ENCODE assay signal across 23 cellular contexts in genomic region chr4:11312389-11312788, GRCh38.
DNase-seq lines count a peak whose midpoint lies in the region; ATAC-seq, FAIRE-seq and TF ChIP-seq lines count a peak whose summit lies in the region.
"Had no signal": no experiment of that assay in that cellular context is flagged by ENCODE, and none has a peak within 500 bp of the region (broad histone marks: within the 10 kb centered on the region; RNA-seq: fewer than 3 reads in every experiment).

No MANE protein-coding gene starts in this region.

- peaks cover 2% of the 10 kb centered on the region for H3K36me3 Mint-ChIP-seq in astrocyte (ENCODE audit: low read depth, unreplicated experiment)
- no peaks in the 10 kb centered on the region for H3K36me3 Mint-ChIP-seq in activated CD4-positive, alpha-beta memory T cell treated with anti-CD3 and anti-CD28 coated beads, Interleukin-2, amount 10 ng/mL, durations not matched to agents 7 days and 5 days (ENCODE audit: low read depth)
- H3K36me3 Mint-ChIP-seq: CD14-positive monocyte; stimulated activated effector memory CD8-positive, alpha-beta T cell treated with anti-CD3 and anti-CD28 coated beads, Interleukin-12 subunit alpha, Interleukin-12 subunit beta, amount 100 ng/mL, for 72 hours had no signal

- H2AFZ ChIP-seq in astrocyte (ENCODE audit: low read depth, low read length), result no peak overlapping the region

- H3K9me3 ChIP-seq in astrocyte (ENCODE audit: insufficient read depth, low read depth, low read length), result no peaks in the 10 kb centered on the region
- no peaks in the 10 kb centered on the region for H3K9me3 ChIP-seq in small intestine (ENCODE audit: control insufficient read depth, low read depth)

- H3K4me1 ChIP-seq in astrocyte (ENCODE audit: insufficient read depth, low read length) (peaks cover 6% of the 10 kb centered on the region), small intestine (ENCODE audit: control insufficient read depth in 2 of 2, insufficient read depth in 1 of 2, low read depth in 1 of 2, low read length in 1 of 2) (no peaks in the 10 kb centered on the region)

- DNase-seq in HT1080 (ENCODE audit: low read depth), result peak; percentile 80
- peak; percentile 94 for DNase-seq in astrocyte (ENCODE audit: low read depth)
- DNase-seq in fibroblast of pulmonary artery (ENCODE audit: low read depth), result peak; percentile 66
- DNase-seq in myocyte (ENCODE audit: low read depth), result peak; percentile 10
- no peak for DNase-seq in NCI-H2227 (lab: John Stamatoyannopoulos, UW; ENCODE audit: unreplicated experiment)
- no peak for DNase-seq in small intestine
- no peak for DNase-seq in activated CD4-positive, alpha-beta memory T cell treated with anti-CD3 and anti-CD28 coated beads, Interleukin-2, amount 10 ng/mL, durations not matched to agents 7 days and 5 days
- DNase-seq: ACHN; activated CD4-positive, alpha-beta T cell treated with anti-CD3 and anti-CD28 coated beads, Interleukin-2, amount 50 U/mL, for 48 hours; dorsolateral prefrontal cortex; midbrain; NCI-H1105 treated with DMSO at 0.1 percent for 48 hours; NCI-H2029 treated with DMSO at 0.1 percent for 48 hours; NCI-H446; posterior cingulate gyrus; T-helper 17 cell; WERI-Rb-1 had no signal

- CTCF ChIA-PET in activated CD4-positive, alpha-beta memory T cell treated with anti-CD3 and anti-CD28 coated beads, Interleukin-2, amount 10 ng/mL, durations not matched to agents 7 days and 5 days (lab: Charles Lee), result no interaction called here

- POLR2A ChIA-PET in activated CD4-positive, alpha-beta memory T cell treated with anti-CD3 and anti-CD28 coated beads, Interleukin-2, amount 10 ng/mL, durations not matched to agents 7 days and 5 days (lab: Charles Lee), result no interaction called here

- peaks cover 19% of the 10 kb centered on the region for H3K4me1 Mint-ChIP-seq in astrocyte (ENCODE audit: low read depth, unreplicated experiment)
- H3K4me1 Mint-ChIP-seq in activated CD4-positive, alpha-beta memory T cell treated with anti-CD3 and anti-CD28 coated beads, Interleukin-2, amount 10 ng/mL, durations not matched to agents 7 days and 5 days, result no peaks in the 10 kb centered on the region
- H3K4me1 Mint-ChIP-seq: CD14-positive monocyte; central memory CD8-positive, alpha-beta T cell; stimulated activated effector memory CD8-positive, alpha-beta T cell treated with anti-CD3 and anti-CD28 coated beads, Interleukin-12 subunit alpha, Interleukin-12 subunit beta, amount 100 ng/mL, for 72 hours; T-helper 17 cell had no signal

- peak overlapping the region; percentile 8 for H3K4me2 ChIP-seq in astrocyte (ENCODE audit: low read length)

- H3K36me3 ChIP-seq in astrocyte (ENCODE audit: insufficient read depth, low read length), result no peaks in the 10 kb centered on the region
- no peaks in the 10 kb centered on the region for H3K36me3 ChIP-seq in small intestine (ENCODE audit: control insufficient read depth in 2 of 2, insufficient read depth in 2 of 2, low read length in 2 of 2)
- H3K36me3 ChIP-seq: WERI-Rb-1 had no signal

- H3K79me2 ChIP-seq in astrocyte (ENCODE audit: insufficient read depth, low read length), result no peaks in the 10 kb centered on the region

- no peak overlapping the region for H3K4me3 Mint-ChIP-seq in astrocyte (ENCODE audit: unreplicated experiment)
- H3K4me3 Mint-ChIP-seq in activated CD4-positive, alpha-beta memory T cell treated with anti-CD3 and anti-CD28 coated beads, Interleukin-2, amount 10 ng/mL, durations not matched to agents 7 days and 5 days, result no peak overlapping the region
- H3K4me3 Mint-ChIP-seq: CD14-positive monocyte; central memory CD8-positive, alpha-beta T cell; stimulated activated effector memory CD8-positive, alpha-beta T cell treated with anti-CD3 and anti-CD28 coated beads, Interleukin-12 subunit alpha, Interleukin-12 subunit beta, amount 100 ng/mL, for 72 hours; T-helper 17 cell had no signal

- H3K27ac ChIP-seq in astrocyte (ENCODE audit: low read depth, low read length) (peak overlapping the region; percentile 78), small intestine (ENCODE audit: low read depth in 1 of 2, low read length in 1 of 2) (no peak overlapping the region)
- H3K27ac ChIP-seq: dorsolateral prefrontal cortex, WERI-Rb-1 had no signal

- no peak for TF ChIP-seq CTCF in astrocyte (IDR thresholded peaks at IDR 0.05; ENCODE audit: insufficient read depth, low read depth, low read length)
- TF ChIP-seq CTCF in fibroblast of pulmonary artery (IDR thresholded peaks at IDR 0.05; ENCODE audit: low read length, missing control alignments), result no peak

- no peaks in the 10 kb centered on the region for H3K27me3 Mint-ChIP-seq in astrocyte (ENCODE audit: low read depth, unreplicated experiment)
- no peaks in the 10 kb centered on the region for H3K27me3 Mint-ChIP-seq in activated CD4-positive, alpha-beta memory T cell treated with anti-CD3 and anti-CD28 coated beads, Interleukin-2, amount 10 ng/mL, durations not matched to agents 7 days and 5 days
- H3K27me3 Mint-ChIP-seq: central memory CD8-positive, alpha-beta T cell; T-helper 17 cell had no signal

- H3K27ac Mint-ChIP-seq in astrocyte (ENCODE audit: unreplicated experiment), result no peak overlapping the region
- H3K27ac Mint-ChIP-seq in activated CD4-positive, alpha-beta memory T cell treated with anti-CD3 and anti-CD28 coated beads, Interleukin-2, amount 10 ng/mL, durations not matched to agents 7 days and 5 days, result no peak overlapping the region
- H3K27ac Mint-ChIP-seq: CD14-positive monocyte; stimulated activated effector memory CD8-positive, alpha-beta T cell treated with anti-CD3 and anti-CD28 coated beads, Interleukin-12 subunit alpha, Interleukin-12 subunit beta, amount 100 ng/mL, for 72 hours; T-helper 17 cell had no signal

- H3K4me3 ChIP-seq in astrocyte (ENCODE audit: insufficient read depth, low read depth, low read length), result no peak overlapping the region
- no peak overlapping the region for H3K4me3 ChIP-seq in fibroblast of pulmonary artery (replicated peaks; ENCODE audit: low read depth, low read length)
- no peak overlapping the region for H3K4me3 ChIP-seq in small intestine (ENCODE audit: low read depth in 1 of 2, low read length in 2 of 2)
- H3K4me3 ChIP-seq: dorsolateral prefrontal cortex had no signal

- no peak overlapping the region for H3K9ac ChIP-seq in astrocyte (ENCODE audit: low read length)

- no peak for ATAC-seq in GM18873 (IDR thresholded peaks at IDR 0.05; ENCODE audit: low FRiP score, unreplicated experiment)
- ATAC-seq: left lobe of liver; stimulated activated effector memory CD8-positive, alpha-beta T cell treated with anti-CD3 and anti-CD28 coated beads, Interleukin-12 subunit alpha, Interleukin-12 subunit beta, amount 100 ng/mL, for 72 hours; T-helper 17 cell had no signal

- H3K9me3 Mint-ChIP-seq in astrocyte (ENCODE audit: unreplicated experiment), result peaks cover 6% of the 10 kb centered on the region
- peaks cover 4% of the 10 kb centered on the region for H3K9me3 Mint-ChIP-seq in activated CD4-positive, alpha-beta memory T cell treated with anti-CD3 and anti-CD28 coated beads, Interleukin-2, amount 10 ng/mL, durations not matched to agents 7 days and 5 days

- peak; percentile 52 for FAIRE-seq in astrocyte (lab: Jason Lieb, UNC)
- FAIRE-seq in small intestine (lab: Jason Lieb, UNC), result no peak
- FAIRE-seq: H1 had no signal

- no peaks in the 10 kb centered on the region for H3K27me3 ChIP-seq in astrocyte (ENCODE audit: insufficient read depth, low read length)
- no peaks in the 10 kb centered on the region for H3K27me3 ChIP-seq in small intestine (ENCODE audit: control insufficient read depth in 2 of 2, insufficient read depth in 2 of 2, low read length in 2 of 2)

- H4K20me1 ChIP-seq in astrocyte (ENCODE audit: insufficient read depth, low read length), result no peaks in the 10 kb centered on the region

Comparison
In these comparisons a context has a peak if more than half of its experiments do, and no peak if none do; other contexts are left out.
1. DNase-seq: peak in HT1080 (single experiment), astrocyte (single experiment), fibroblast of pulmonary artery (single experiment) and myocyte (single experiment); none in NCI-H2227 (single experiment), small intestine (single experiment) and activated CD4-positive, alpha-beta memory T cell treated with anti-CD3 and anti-CD28 coated beads, Interleukin-2, amount 10 ng/mL, durations not matched to agents 7 days and 5 days (single experiment).